Comparison of ENCODE assay signal across 20 cellular contexts in the genomic region with DNA sequence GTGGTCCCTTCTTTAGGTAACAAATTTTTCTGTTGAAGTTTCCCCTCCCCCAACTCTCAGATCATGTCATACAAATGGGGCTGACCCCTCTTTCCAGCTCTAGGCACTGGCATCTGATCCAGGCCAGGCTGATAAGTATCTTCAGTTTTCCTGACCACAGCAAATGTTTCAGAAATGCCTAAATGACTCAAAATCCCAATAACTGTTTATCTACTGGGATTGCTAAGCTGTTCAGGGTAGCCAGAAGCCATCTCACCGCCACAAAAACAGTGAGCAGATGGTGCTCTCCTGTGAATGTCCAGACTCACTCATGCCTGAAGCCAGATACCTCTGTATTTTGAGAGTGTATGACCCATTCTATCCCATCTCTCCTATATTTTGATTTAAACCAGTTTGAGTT. TPM values are rescaled to one million over a fixed set of nuclear protein-coding genes. Genes with fewer than 3 reads are reported as not detected.
DNase-seq lines count a peak whose midpoint lies in the region; ATAC-seq, FAIRE-seq and TF ChIP-seq lines count a peak whose summit lies in the region.
"Had no signal": no experiment of that assay in that cellular context is flagged by ENCODE, and none has a peak within 500 bp of the region (broad histone marks: within the 10 kb centered on the region; RNA-seq: fewer than 3 reads in every experiment).

No MANE protein-coding gene starts in this region.

- peaks cover 10% of the 10 kb centered on the region for H3F3A ChIP-seq in GM23248 (ENCODE audit: insufficient read depth)

- no peak overlapping the region for H3K4me3 ChIP-seq in GM23248
- no peak overlapping the region for H3K4me3 ChIP-seq in astrocyte (ENCODE audit: insufficient read depth, low read depth, low read length)
- H3K4me3 ChIP-seq in suprapubic skin, result no peak overlapping the region

- no peak overlapping the region for H2AFZ ChIP-seq in GM23248
- H2AFZ ChIP-seq in astrocyte (ENCODE audit: low read depth, low read length), result no peak overlapping the region

- H3K27ac ChIP-seq in GM23248 (no peak overlapping the region), astrocyte (ENCODE audit: low read depth, low read length) (no peak overlapping the region), suprapubic skin (no peak overlapping the region)
- H3K27ac ChIP-seq: C4-2B had no signal

- H3K4me1 ChIP-seq in GM23248 (ENCODE audit: insufficient read depth) (peaks cover 23% of the 10 kb centered on the region), astrocyte (ENCODE audit: insufficient read depth, low read length) (no peaks in the 10 kb centered on the region), suprapubic skin (no peaks in the 10 kb centered on the region)

- TF ChIP-seq CTCF in astrocyte (IDR thresholded peaks at IDR 0.05; ENCODE audit: insufficient read depth, low read depth, low read length) (no peak), glutamatergic neuron (IDR thresholded peaks at IDR 0.05; ENCODE audit: partially characterized antibody, unreplicated experiment) (no peak), suprapubic skin (IDR thresholded peaks at IDR 0.05) (no peak)

- 36 to 55% methylated on average over 1 of the region's 1 CpG for WGBS in GM23248 (ENCODE audit: low coverage in 1 of 2, low lambda C conversion rate in 2 of 2, missing lambda C conversion rate in 2 of 2), 2 experiments
- 94% methylated on average over 1 of the region's 1 CpG for WGBS in suprapubic skin

- H3K27me3 ChIP-seq in GM23248 (replicated peaks; ENCODE audit: insufficient read depth) (no peaks in the 10 kb centered on the region), astrocyte (ENCODE audit: insufficient read depth, low read length) (no peaks in the 10 kb centered on the region), suprapubic skin (no peaks in the 10 kb centered on the region)

- no peak for TF ChIP-seq EP300 in suprapubic skin (IDR thresholded peaks at IDR 0.05)

- H3K4me2 ChIP-seq in GM23248 (ENCODE audit: unreplicated experiment), result no peak overlapping the region
- no peak overlapping the region for H3K4me2 ChIP-seq in astrocyte (ENCODE audit: low read length)

- H3K9me3 Mint-ChIP-seq in astrocyte (ENCODE audit: unreplicated experiment) (peaks cover 2% of the 10 kb centered on the region), glutamatergic neuron (ENCODE audit: unreplicated experiment) (peaks cover 2% of the 10 kb centered on the region)

- H3K27ac Mint-ChIP-seq in astrocyte (ENCODE audit: unreplicated experiment) (no peak overlapping the region), glutamatergic neuron (ENCODE audit: unreplicated experiment) (peak overlapping the region; percentile 48)
- H3K27ac Mint-ChIP-seq: T-helper 17 cell had no signal

- TF ChIP-seq POLR2A in suprapubic skin (IDR thresholded peaks at IDR 0.05), result no peak

- H3K36me3 Mint-ChIP-seq in astrocyte (ENCODE audit: low read depth, unreplicated experiment), result peaks cover 10% of the 10 kb centered on the region
- peaks cover 5% of the 10 kb centered on the region for H3K36me3 Mint-ChIP-seq in glutamatergic neuron (ENCODE audit: unreplicated experiment)

- H3K4me1 Mint-ChIP-seq in astrocyte (ENCODE audit: low read depth, unreplicated experiment), result peaks cover 10% of the 10 kb centered on the region
- H3K4me1 Mint-ChIP-seq in glutamatergic neuron (ENCODE audit: low read depth, unreplicated experiment), result peaks cover 16% of the 10 kb centered on the region
- H3K4me1 Mint-ChIP-seq: T-helper 17 cell had no signal

- no peaks in the 10 kb centered on the region for H3K9me2 ChIP-seq in GM23248 (ENCODE audit: insufficient read depth)

- peak; percentile 37 for DNase-seq in AG20443 (ENCODE audit: low spot score)
- peak; percentile 58 for DNase-seq in GM23248
- peak; percentile 82 for DNase-seq in astrocyte (ENCODE audit: low read depth)
- DNase-seq in glutamatergic neuron, result no peak
- DNase-seq in suprapubic skin (ENCODE audit: low spot score in 2 of 2), result no peak
- DNase-seq in ecto neural progenitor cell (ENCODE audit: low spot score), result no peak
- no peak for DNase-seq in COLO668 (lab: John Stamatoyannopoulos, UW; ENCODE audit: unreplicated experiment)
- DNase-seq: COR-L47, DMS53, Kasumi-1, NCI-H1436, NCI-H2029 treated with DMSO at 0.1 percent for 48 hours, NCI-H2227 treated with DMSO at 0.1 percent for 48 hours, NCI-H524 treated with DMSO at 0.1 percent for 48 hours, T-helper 17 cell had no signal

- in situ Hi-C loops in GM23248 (cut with MboI), result no loop called here

- H3K9me3 ChIP-seq in GM23248 (ENCODE audit: low read depth), result no peaks in the 10 kb centered on the region
- H3K9me3 ChIP-seq in astrocyte (ENCODE audit: insufficient read depth, low read depth, low read length), result no peaks in the 10 kb centered on the region
- no peaks in the 10 kb centered on the region for H3K9me3 ChIP-seq in suprapubic skin

- H3K4me3 Mint-ChIP-seq in astrocyte (ENCODE audit: unreplicated experiment) (no peak overlapping the region), glutamatergic neuron (ENCODE audit: unreplicated experiment) (no peak overlapping the region)
- H3K4me3 Mint-ChIP-seq: T-helper 17 cell had no signal

- H3K36me3 ChIP-seq in GM23248 (ENCODE audit: low read depth), result peaks cover 9% of the 10 kb centered on the region
- H3K36me3 ChIP-seq in astrocyte (ENCODE audit: insufficient read depth, low read length), result no peaks in the 10 kb centered on the region
- no peaks in the 10 kb centered on the region for H3K36me3 ChIP-seq in suprapubic skin

- H4K20me1 ChIP-seq in GM23248 (ENCODE audit: insufficient read depth) (no peaks in the 10 kb centered on the region), astrocyte (ENCODE audit: insufficient read depth, low read length) (no peaks in the 10 kb centered on the region)

- H3K9ac ChIP-seq in GM23248, result no peak overlapping the region
- no peak overlapping the region for H3K9ac ChIP-seq in astrocyte (ENCODE audit: low read length)

- peaks cover 12% of the 10 kb centered on the region for H3K27me3 Mint-ChIP-seq in astrocyte (ENCODE audit: low read depth, unreplicated experiment)
- H3K27me3 Mint-ChIP-seq in glutamatergic neuron (ENCODE audit: unreplicated experiment), result peaks cover 2% of the 10 kb centered on the region

- ATAC-seq in HG02610 (IDR thresholded peaks at IDR 0.05; ENCODE audit: unreplicated experiment), result no peak
- ATAC-seq: T-helper 17 cell had no signal

- no peak for FAIRE-seq in astrocyte (lab: Jason Lieb, UNC)
- FAIRE-seq: G401.6, GM19239, H1 had no signal

- peaks cover 37% of the 10 kb centered on the region for H3K79me2 ChIP-seq in GM23248 (ENCODE audit: insufficient read depth)
- no peaks in the 10 kb centered on the region for H3K79me2 ChIP-seq in astrocyte (ENCODE audit: insufficient read depth, low read length)

RNA-seq across cellular contexts. Expression of gene SLIT3, which starts 49.3 kb away (rescaled TPM):
- 49.4 and 61.9 TPM in 2 replicates for total RNA-seq in GM23248 (2014; rRNA removed; shearing (Covaris generic))
- 98.9 and 100 TPM in 2 replicates for polyA plus RNA-seq in GM23248 (2016; fragmentation: Nextera tagmentation; extraction: Ambion mirVana)
- total RNA-seq in astrocyte (20.7 and 33.0 TPM in 2 replicates), glutamatergic neuron (ENCODE audit: unreplicated experiment) (11.5 TPM), suprapubic skin (10 to 100 TPM; 10.8 to 30.8 (median 18.4) TPM)
- total RNA-seq: T-helper 17 cell had no signal

Comparison
In these comparisons a context has a peak if more than half of its experiments do, and no peak if none do; other contexts are left out.
1. DNase-seq: peak in AG20443 (single experiment), GM23248 (single experiment) and astrocyte (single experiment); none in glutamatergic neuron (single experiment), suprapubic skin (0 of 2), ecto neural progenitor cell (single experiment) and COLO668 (single experiment).